Comparison of ENCODE assay signal across 21 cellular contexts in genomic region chr21:28419811-28420210, GRCh38.
A peak's percentile ranks its signal among the peaks of the same experiment; 100 is the strongest.
DNase-seq lines count a peak whose midpoint lies in the region; ATAC-seq, FAIRE-seq and TF ChIP-seq lines count a peak whose summit lies in the region.
"Had no signal": no experiment of that assay in that cellular context is flagged by ENCODE, and none has a peak within 500 bp of the region (broad histone marks: within the 10 kb centered on the region; RNA-seq: fewer than 3 reads in every experiment).

No MANE protein-coding gene starts in this region.

- TF ChIP-seq CTCF in osteoblast (IDR thresholded peaks at IDR 0.05; ENCODE audit: extremely low read depth, low read depth, low read length) (no peak), HepG2 (CRISPR knock-in tag; IDR thresholded peaks at IDR 0.05) (no peak)

- CTCF ChIA-PET in HepG2 (lab: Yijun Ruan, JAX; ENCODE audit: low intra/inter-chr PET ratio, low total read pairs): no interaction called here

- WGBS in HepG2 (ENCODE audit: low lambda C conversion rate): 4% methylated on average over 2 of the region's 2 CpGs

- no peak overlapping the region for H3K9ac ChIP-seq in HepG2 (ENCODE audit: insufficient read depth, low read depth, low read length)

- no peaks in the 10 kb centered on the region for H4K20me1 ChIP-seq in osteoblast (ENCODE audit: insufficient read depth, low read length)
- H4K20me1 ChIP-seq in HepG2 (ENCODE audit: insufficient read depth, low read length): no peaks in the 10 kb centered on the region

- H3K4me1 ChIP-seq in osteoblast (ENCODE audit: insufficient read depth, low read length): peaks cover 37% of the 10 kb centered on the region
- no peaks in the 10 kb centered on the region for H3K4me1 ChIP-seq in HepG2 (ENCODE audit: insufficient read depth, low read length)

- no TSS peak for BruUV-seq in HepG2 (replicated peaks; lab: Mats Ljungman, UMichigan)

- ATAC-seq in HepG2 (no peak), GM21515 (IDR thresholded peaks at IDR 0.05; ENCODE audit: unreplicated experiment) (no peak)
- ATAC-seq: HCT116 had no signal

- no peaks in the 10 kb centered on the region for H3K27me3 ChIP-seq in osteoblast (ENCODE audit: insufficient read depth, low read length)
- H3K27me3 ChIP-seq in HepG2 (ENCODE audit: control insufficient read depth in 1 of 2, insufficient read depth in 2 of 2, low read length in 2 of 2): no peaks in the 10 kb centered on the region
- H3K27me3 ChIP-seq: MG63 had no signal

- H3K9me3 ChIP-seq in osteoblast (ENCODE audit: low read depth, low read length): no peaks in the 10 kb centered on the region
- H3K9me3 ChIP-seq in HepG2 (ENCODE audit: low read length): peaks cover 87% of the 10 kb centered on the region
- H3K9me3 ChIP-seq: MG63 had no signal

- POLR2A ChIA-PET in HepG2 (lab: Yijun Ruan, JAX): no interaction called here

- H3K36me3 ChIP-seq in osteoblast (ENCODE audit: insufficient read depth, low read length): no peaks in the 10 kb centered on the region
- no peaks in the 10 kb centered on the region for H3K36me3 ChIP-seq in HepG2 (replicated peaks in 1 of 2; ENCODE audit: control insufficient read depth in 1 of 2, insufficient read depth in 2 of 2, low read length in 2 of 2)
- H3K36me3 ChIP-seq: MG63 had no signal

- H2AFZ ChIP-seq in osteoblast (ENCODE audit: low read length) (no peak overlapping the region), HepG2 (ENCODE audit: low read length) (no peak overlapping the region)

- no peak overlapping the region for H3K4me2 ChIP-seq in osteoblast (ENCODE audit: insufficient read depth, low read length)
- H3K4me2 ChIP-seq in HepG2 (ENCODE audit: low read depth, low read length): no peak overlapping the region

- H3K27ac ChIP-seq in osteoblast (ENCODE audit: low read depth, low read length) (peak overlapping the region; percentile 66), HepG2 (ENCODE audit: extremely low read length, insufficient read depth, low read length) (no peak overlapping the region)
- H3K27ac ChIP-seq: C4-2B, SK-N-MC had no signal

- no peak for TF ChIP-seq RAD21 in HepG2 (CRISPR knock-in tag; IDR thresholded peaks at IDR 0.05)

- no peak for TF ChIP-seq EP300 in HepG2 (IDR thresholded peaks at IDR 0.05; ENCODE audit: low read depth in 2 of 2, low read length in 2 of 2)
- no peak for TF ChIP-seq EP300 in HepG2 (CRISPR knock-in tag; IDR thresholded peaks at IDR 0.05; ENCODE audit: borderline replicate concordance)

- H3K79me2 ChIP-seq in osteoblast (ENCODE audit: insufficient read depth, low read length) (no peaks in the 10 kb centered on the region), HepG2 (ENCODE audit: insufficient read depth, low read length) (no peaks in the 10 kb centered on the region)

- FAIRE-seq in HepG2 (lab: Jason Lieb, UNC): no peak
- FAIRE-seq: A204.1, GM19239, H1 had no signal

- in situ Hi-C loops in HepG2 (cut with HindIII; ENCODE audit: extremely low pct_ligation_motif_present, low pct_unique_long_range_greater_than_20kb): no loop called here

- no peak overlapping the region for H3K4me3 ChIP-seq in osteoblast (ENCODE audit: insufficient read depth, low read length)
- H3K4me3 ChIP-seq in HepG2 (replicated peaks in 1 of 3; ENCODE audit: insufficient read depth in 1 of 3, low read depth in 2 of 3, low read length in 3 of 3): no peak overlapping the region
- H3K4me3 ChIP-seq: MG63, SK-N-MC had no signal

- TF ChIP-seq POLR2A in HepG2 (IDR thresholded peaks at IDR 0.05; ENCODE audit: insufficient read depth in 1 of 2, low read depth in 2 of 2, low read length in 2 of 2): no peak

- DNase-seq in DMS53 (lab: John Stamatoyannopoulos, UW) (peak; percentile 77), NCI-H146 (lab: John Stamatoyannopoulos, UW) (peak; percentile 37), SHP77 treated with DMSO at 0.1 percent for 48 hours (lab: John Stamatoyannopoulos, UW) (peak; percentile 16), osteoblast (ENCODE audit: insufficient read length, low spot score, missing footprints) (no peak), posterior vena cava (ENCODE audit: low spot score) (no peak), HepG2 (ENCODE audit: low spot score) (no peak)
- DNase-seq: CD8-positive, alpha-beta memory T cell; Kasumi-1; MG63; NCI-H1436; NCI-H2029 treated with DMSO at 0.1 percent for 48 hours; NCI-H510A treated with DMSO at 0.1 percent for 48 hours; Right ventricle myocardium superior; SW 1271 had no signal

- intact Hi-C loops in posterior vena cava (cut with DNase I) (no loop called here), HepG2 (cut with micrococcal nuclease; ENCODE audit: unreplicated experiment) (no loop called here)

TF ChIP-seq in HepG2, 621 proteins besides CTCF, POLR2A, EP300 and RAD21:
- no peak for TF ChIP-seq CBX5 (CRISPR knock-in tag; IDR thresholded peaks at IDR 0.05; ENCODE audit: borderline replicate concordance)
- TF ChIP-seq ZHX2 (IDR thresholded peaks at IDR 0.05; ENCODE audit: low read depth): no peak
- TF ChIP-seq ZHX2 (CRISPR knock-in tag; IDR thresholded peaks at IDR 0.05; ENCODE audit: borderline replicate concordance): no peak
- TF ChIP-seq NFATC3 (CRISPR knock-in tag; IDR thresholded peaks at IDR 0.05): no peak
- TF ChIP-seq ZNF33B (CRISPR knock-in tag; IDR thresholded peaks at IDR 0.05): no peak
- TF ChIP-seq ZNF616 (CRISPR knock-in tag; IDR thresholded peaks at IDR 0.05; ENCODE audit: low read depth): no peak
- TF ChIP-seq NONO (IDR thresholded peaks at IDR 0.05): no peak
- TF ChIP-seq NONO (CRISPR knock-in tag; conservative IDR thresholded peaks at IDR 0.05): no peak
- TF ChIP-seq RBAK (CRISPR knock-in tag; IDR thresholded peaks at IDR 0.05): no peak
- no peak for TF ChIP-seq GATAD2A (CRISPR knock-in tag; IDR thresholded peaks at IDR 0.05)
- TF ChIP-seq, protein P1, sequence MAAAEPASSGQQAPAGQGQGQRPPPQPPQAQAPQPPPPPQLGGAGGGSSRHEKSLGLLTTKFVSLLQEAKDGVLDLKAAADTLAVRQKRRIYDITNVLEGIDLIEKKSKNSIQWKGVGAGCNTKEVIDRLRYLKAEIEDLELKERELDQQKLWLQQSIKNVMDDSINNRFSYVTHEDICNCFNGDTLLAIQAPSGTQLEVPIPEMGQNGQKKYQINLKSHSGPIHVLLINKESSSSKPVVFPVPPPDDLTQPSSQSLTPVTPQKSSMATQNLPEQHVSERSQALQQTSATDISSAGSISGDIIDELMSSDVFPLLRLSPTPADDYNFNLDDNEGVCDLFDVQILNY (CRISPR knock-in tag; conservative IDR thresholded peaks at IDR 0.05): no peak

Comparison
In these comparisons a context has a peak if more than half of its experiments do, and no peak if none do; other contexts are left out.
1. DNase-seq: peak in DMS53 (single experiment), NCI-H146 (single experiment) and SHP77 treated with DMSO at 0.1 percent for 48 hours (single experiment); none in osteoblast (single experiment), posterior vena cava (single experiment) and HepG2 (single experiment).